Comparison of ENCODE assay signal across 35 cellular contexts in the genomic region with DNA sequence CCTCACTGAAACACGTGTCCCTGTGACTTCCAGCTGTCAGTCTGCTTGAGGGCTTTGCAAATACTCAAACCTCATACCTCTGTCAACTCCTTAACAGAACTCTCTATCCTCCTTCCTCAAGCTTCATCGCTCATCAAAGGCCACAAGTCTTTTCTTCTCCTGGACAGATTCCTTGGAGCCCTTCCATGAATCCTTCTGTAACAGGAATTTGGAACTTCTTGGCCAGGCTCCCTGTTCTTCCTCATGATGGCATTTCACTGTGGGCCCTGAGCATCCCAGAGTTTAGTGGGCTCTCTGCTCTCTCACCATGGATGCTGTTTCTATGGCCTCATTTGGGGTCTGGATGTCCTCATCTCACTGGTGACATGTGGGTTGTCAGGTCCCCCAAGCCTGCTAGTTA.
"Had no signal": no experiment of that assay in that cellular context is flagged by ENCODE, and none has a peak within 500 bp of the region (broad histone marks: within the 10 kb centered on the region; RNA-seq: fewer than 3 reads in every experiment).

No MANE protein-coding gene starts in this region.

- H3K4me1 ChIP-seq: ascending aorta, Peyer's patch, SJSA1 had no signal

- H3K36me3 ChIP-seq: ascending aorta, Peyer's patch, SJSA1 had no signal

- FAIRE-seq: TTC549 had no signal

- H3K4me1 Mint-ChIP-seq: activated CD4-positive, alpha-beta T cell treated with anti-CD3 and anti-CD28 coated beads for 36 hours; activated CD4-positive, alpha-beta T cell treated with anti-CD3 and anti-CD28 coated beads, Interleukin-2, amount 10 ng/mL, durations not matched to agents 7 days and 5 days; activated naive CD4-positive, alpha-beta T cell treated with anti-CD3 and anti-CD28 coated beads, Interleukin-2, amount 50 U/mL, for 24 hours; activated naive CD8-positive, alpha-beta T cell treated with anti-CD3 and anti-CD28 coated beads, Interleukin-2, amount 10 ng/mL, durations not matched to agents 7 days and 5 days had no signal

- DNase-seq: activated CD4-positive, alpha-beta T cell treated with anti-CD3 and anti-CD28 coated beads for 36 hours; activated CD4-positive, alpha-beta T cell treated with anti-CD3 and anti-CD28 coated beads, Interleukin-2, amount 10 ng/mL, durations not matched to agents 7 days and 5 days; activated CD4-positive, alpha-beta T cell treated with anti-CD3 and anti-CD28 coated beads, Interleukin-2, amount 50 U/mL, for 48 hours; activated CD8-positive, alpha-beta T cell treated with anti-CD3 and anti-CD28 coated beads, Interleukin-2, amount 10 ng/mL, durations not matched to agents 7 days and 5 days; activated gamma-delta T cell; activated naive CD4-positive, alpha-beta T cell treated with Interleukin-2 at 50 U/mL for 16 hours; activated naive CD8-positive, alpha-beta T cell treated with anti-CD3 and anti-CD28 coated beads, Interleukin-2, amount 10 ng/mL, durations not matched to agents 7 days and 5 days; activated T-cell treated with anti-CD3 and anti-CD28 coated beads, Interleukin-2, amount 50 U/mL, for 24 hours; amygdala; central memory CD4-positive, alpha-beta T cell; MM.1S; MV-4-11; NCI-H1092; NCI-H1436 treated with DMSO at 0.1 percent for 48 hours; NCI-H1694 treated with DMSO at 0.1 percent for 48 hours; NCI-H2029; NCI-H2171; NCI-H510A; NCI-H526; NCI-H748 treated with DMSO at 0.1 percent for 48 hours; NK-92 treated with Interleukin-12 subunit alpha and Interleukin-12 subunit beta, amount 100 ng/mL, for 24 hours; PC-3; RPMI8226; SHP77 treated with DMSO at 0.1 percent for 48 hours; SK-N-SH had no signal

- H3K9ac ChIP-seq: SK-N-SH had no signal

- H3K36me3 Mint-ChIP-seq: activated naive CD4-positive, alpha-beta T cell treated with anti-CD3 and anti-CD28 coated beads, Interleukin-2, amount 50 U/mL, for 24 hours; activated naive CD8-positive, alpha-beta T cell treated with anti-CD3 and anti-CD28 coated beads, Interleukin-2, amount 10 ng/mL, durations not matched to agents 7 days and 5 days; brain; WTC11 had no signal

- H3K27me3 ChIP-seq: ascending aorta, Peyer's patch, SJSA1 had no signal

- H3K27me3 Mint-ChIP-seq: activated CD4-positive, alpha-beta T cell treated with anti-CD3 and anti-CD28 coated beads for 36 hours; activated naive CD4-positive, alpha-beta T cell treated with anti-CD3 and anti-CD28 coated beads, Interleukin-2, amount 50 U/mL, for 24 hours had no signal

- H3K9me3 Mint-ChIP-seq: activated CD4-positive, alpha-beta T cell treated with anti-CD3 and anti-CD28 coated beads, Interleukin-2, amount 10 ng/mL, durations not matched to agents 7 days and 5 days; activated naive CD4-positive, alpha-beta T cell treated with anti-CD3 and anti-CD28 coated beads, Interleukin-2, amount 50 U/mL, for 24 hours; activated naive CD8-positive, alpha-beta T cell treated with anti-CD3 and anti-CD28 coated beads, Interleukin-2, amount 10 ng/mL, durations not matched to agents 7 days and 5 days; activated T-cell treated with anti-CD3 and anti-CD28 coated beads, Interleukin-2, amount 50 U/mL, for 24 hours; activated T-helper 2 cell treated with anti-CD3 and anti-CD28 coated beads, Interferon-gamma antibody, Interleukin-2, Interleukin-4, amounts not matched to agents 10 μg/mL and 5 μg/mL and 100 μg/mL, durations not matched to agents 14 hours and 24 hours and 36 hours; T-helper 1 cell treated with Interleukin-12 subunit alpha and Interleukin-12 subunit beta and Interleukin-4 antibody, amounts not matched to agents 30 μg/mL and 1 μg/mL, for 36 hours; T-helper 2 cell treated with Interferon-gamma antibody and Interleukin-4, amounts not matched to agents 5 μg/mL and 100 μg/mL, for 36 hours; WTC11 had no signal

- H3K4me3 Mint-ChIP-seq: activated CD4-positive, alpha-beta T cell treated with anti-CD3 and anti-CD28 coated beads for 36 hours; activated CD4-positive, alpha-beta T cell treated with anti-CD3 and anti-CD28 coated beads, Interleukin-2, amount 10 ng/mL, durations not matched to agents 7 days and 5 days; activated CD8-positive, alpha-beta T cell treated with anti-CD3 and anti-CD28 coated beads, Interleukin-2, amount 10 ng/mL, durations not matched to agents 7 days and 5 days; activated naive CD4-positive, alpha-beta T cell treated with anti-CD3 and anti-CD28 coated beads, Interleukin-2, amount 50 U/mL, for 24 hours; activated naive CD8-positive, alpha-beta T cell treated with anti-CD3 and anti-CD28 coated beads, Interleukin-2, amount 10 ng/mL, durations not matched to agents 7 days and 5 days; activated T-cell treated with anti-CD3 and anti-CD28 coated beads, Interleukin-2, amount 50 U/mL, for 24 hours; T-helper 1 cell treated with Interleukin-12 subunit alpha and Interleukin-12 subunit beta and Interleukin-4 antibody, amounts not matched to agents 30 μg/mL and 1 μg/mL, for 36 hours; T-helper 2 cell treated with Interferon-gamma antibody and Interleukin-4, amounts not matched to agents 5 μg/mL and 100 μg/mL, for 36 hours; WTC11 had no signal

- H3K4me3 ChIP-seq: ascending aorta, Peyer's patch, SJSA1 had no signal

- H3K27ac Mint-ChIP-seq: activated CD4-positive, alpha-beta T cell treated with anti-CD3 and anti-CD28 coated beads for 36 hours; activated CD4-positive, alpha-beta T cell treated with anti-CD3 and anti-CD28 coated beads, Interleukin-2, amount 10 ng/mL, durations not matched to agents 7 days and 5 days; activated CD8-positive, alpha-beta T cell treated with anti-CD3 and anti-CD28 coated beads, Interleukin-2, amount 10 ng/mL, durations not matched to agents 7 days and 5 days; activated naive CD4-positive, alpha-beta T cell treated with anti-CD3 and anti-CD28 coated beads, Interleukin-2, amount 50 U/mL, for 24 hours; activated naive CD8-positive, alpha-beta T cell treated with anti-CD3 and anti-CD28 coated beads, Interleukin-2, amount 10 ng/mL, durations not matched to agents 7 days and 5 days; activated T-cell treated with anti-CD3 and anti-CD28 coated beads, Interleukin-2, amount 50 U/mL, for 24 hours; activated T-helper 2 cell treated with anti-CD3 and anti-CD28 coated beads, Interferon-gamma antibody, Interleukin-2, Interleukin-4, amounts not matched to agents 10 μg/mL and 5 μg/mL and 100 μg/mL, durations not matched to agents 14 hours and 24 hours and 36 hours; T-helper 1 cell treated with Interleukin-12 subunit alpha and Interleukin-12 subunit beta and Interleukin-4 antibody, amounts not matched to agents 30 μg/mL and 1 μg/mL, for 36 hours; T-helper 2 cell treated with Interferon-gamma antibody and Interleukin-4, amounts not matched to agents 5 μg/mL and 100 μg/mL, for 36 hours; WTC11 had no signal

- H3K27ac ChIP-seq: ascending aorta, Peyer's patch, SJSA1 had no signal

- H3K9me3 ChIP-seq: ascending aorta, Peyer's patch, SJSA1, SK-N-SH had no signal

- H3K4me2 ChIP-seq: SK-N-SH had no signal
